In the genomic region with DNA sequence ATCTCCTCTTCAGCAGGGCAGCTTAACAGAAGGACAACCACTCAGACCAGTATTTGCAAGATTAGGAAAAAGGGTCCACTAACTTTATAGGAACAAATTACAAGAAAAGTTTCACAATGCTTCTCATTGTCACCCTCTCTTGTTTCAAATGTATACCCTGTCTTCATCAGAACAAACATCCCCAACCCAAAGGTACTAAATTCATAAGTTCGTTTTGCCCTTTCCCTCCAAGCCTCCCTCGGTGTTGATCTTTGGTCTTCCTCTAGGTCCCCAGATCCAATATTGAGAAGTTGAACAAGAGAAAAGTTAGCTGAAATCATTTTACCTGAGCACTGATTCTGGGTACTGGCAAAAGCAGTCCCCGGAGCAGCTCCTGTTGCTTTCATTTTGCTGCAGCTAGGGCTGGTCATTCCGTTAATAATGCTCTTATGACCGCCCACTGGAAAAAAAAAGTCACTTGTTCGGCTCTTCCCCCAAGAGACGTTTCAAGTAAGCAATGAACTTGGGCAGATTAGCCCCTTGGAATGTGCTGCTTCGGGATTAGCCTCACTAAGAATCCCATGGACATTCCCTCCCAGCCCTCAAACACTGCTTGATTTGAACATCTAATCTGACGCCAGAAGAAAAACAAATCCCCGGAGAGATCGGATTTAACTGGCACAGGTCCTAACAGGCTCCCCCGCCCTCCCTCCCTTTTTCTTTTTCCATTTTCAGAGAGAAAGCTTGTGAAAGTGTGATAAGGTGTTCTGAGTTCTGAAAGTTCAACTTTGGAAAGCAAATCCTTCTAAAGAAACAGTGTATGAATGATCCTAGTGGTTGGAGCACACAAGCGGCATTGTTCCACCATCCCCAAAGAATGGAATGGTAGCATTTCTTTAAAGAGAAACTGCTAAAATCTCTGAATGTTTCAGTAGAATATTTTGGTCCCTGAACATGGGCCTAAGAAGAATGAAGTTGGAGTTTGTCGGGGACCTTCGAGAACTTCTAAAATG, we compare ENCODE assay signal across 11 cellular contexts.
DNase-seq lines count a peak whose midpoint lies in the region; ATAC-seq and TF ChIP-seq lines count a peak whose summit lies in the region.
"Had no signal": no experiment of that assay in that cellular context is flagged by ENCODE, and none has a peak within 500 bp of the region (broad histone marks: within the 10 kb centered on the region; RNA-seq: fewer than 3 reads in every experiment).

No MANE protein-coding gene starts in this region.

- H3K4me3 ChIP-seq in left lung (peak overlapping the region in 1 of 2 donors; percentile 25), stomach (peak overlapping the region; percentile 37 to 51 (median 48)), GM23248 (no peak overlapping the region)

- no peaks in the 10 kb centered on the region for H3K79me2 ChIP-seq in GM23248 (ENCODE audit: insufficient read depth)

- no peaks in the 10 kb centered on the region for H3K27me3 ChIP-seq in left lung
- no peaks in the 10 kb centered on the region for H3K27me3 ChIP-seq in stomach
- H3K27me3 ChIP-seq in GM23248 (replicated peaks; ENCODE audit: insufficient read depth), result peaks cover 33% of the 10 kb centered on the region

- peak; percentile 85 for ATAC-seq in left lung
- no peak for ATAC-seq in GM21619 (IDR thresholded peaks at IDR 0.05; ENCODE audit: unreplicated experiment)

- H3K4me2 ChIP-seq in GM23248 (ENCODE audit: unreplicated experiment), result no peak overlapping the region

- TF ChIP-seq POLR2A in stomach (IDR thresholded peaks at IDR 0.05), result no peak

- H3K9ac ChIP-seq in GM23248, result no peak overlapping the region

- H3K9me3 ChIP-seq in left lung, result no peaks in the 10 kb centered on the region
- H3K9me3 ChIP-seq in stomach, result no peaks in the 10 kb centered on the region
- H3K9me3 ChIP-seq in GM23248 (ENCODE audit: low read depth), result no peaks in the 10 kb centered on the region

- H2AFZ ChIP-seq in GM23248, result no peak overlapping the region

- 15 to 28% (median 21%) methylated on average over 15 of the region's 15 CpGs for WGBS in stomach, 5 donors
- WGBS in GM23248 (ENCODE audit: low coverage in 1 of 2, low lambda C conversion rate in 2 of 2, missing lambda C conversion rate in 2 of 2), 2 experiments, result 62 to 63% methylated on average over 15 of the region's 15 CpGs

- no peaks in the 10 kb centered on the region for H3F3A ChIP-seq in GM23248 (ENCODE audit: insufficient read depth)

- in situ Hi-C loops in GM23248 (cut with MboI), result no loop called here

- DNase-seq in HT1080 (ENCODE audit: low read depth), result peak; percentile 62
- peak; percentile 30 to 45 for DNase-seq in dermis microvascular lymphatic vessel endothelial cell (ENCODE audit: low read depth in 2 of 2)
- no peak for DNase-seq in left lung
- DNase-seq in stomach, result peak; percentile 25
- no peak for DNase-seq in GM23248
- DNase-seq in stimulated activated CD4-positive, alpha-beta T cell treated with anti-CD3 and anti-CD28 coated beads, Interleukin-4, amount 100 ng/mL, for 24 hours, result no peak
- DNase-seq in NCI-H345 (lab: John Stamatoyannopoulos, UW), result no peak
- DNase-seq: activated effector memory CD4-positive, alpha-beta T cell treated with Interleukin-2 at 50 U/mL for 16 hours; NCI-H1694 treated with DMSO at 0.1 percent for 48 hours; stimulated activated CD4-positive, alpha-beta T cell treated with anti-CD3 and anti-CD28 coated beads, Interleukin-4, amount 100 ng/mL, for 4 hours had no signal

- H3K36me3 ChIP-seq in left lung (no peaks in the 10 kb centered on the region), stomach (no peaks in the 10 kb centered on the region), GM23248 (ENCODE audit: low read depth) (no peaks in the 10 kb centered on the region)

- TF ChIP-seq CTCF in left lung (IDR thresholded peaks at IDR 0.05) (no peak), stomach (IDR thresholded peaks at IDR 0.05) (no peak)

- H3K4me1 ChIP-seq in left lung (no peaks in the 10 kb centered on the region), stomach (peaks cover 0 to 12% (median 4%) of the 10 kb centered on the region in 4 donors), GM23248 (ENCODE audit: insufficient read depth) (no peaks in the 10 kb centered on the region)

- TF ChIP-seq EP300 in stomach (IDR thresholded peaks at IDR 0.05), result no peak

- intact Hi-C loops in left lung (cut with DNase I) (no loop called here), stomach (cut with DNase I; ENCODE audit: low total_unique reads) (no loop called here)

- no peaks in the 10 kb centered on the region for H3K9me2 ChIP-seq in GM23248 (ENCODE audit: insufficient read depth)

- no peaks in the 10 kb centered on the region for H4K20me1 ChIP-seq in GM23248 (ENCODE audit: insufficient read depth)

- H3K27ac ChIP-seq in left lung, result no peak overlapping the region
- H3K27ac ChIP-seq in stomach, result peak overlapping the region; percentile 46 to 73 (median 55)
- no peak overlapping the region for H3K27ac ChIP-seq in GM23248

Comparison
In these comparisons a context has a peak if more than half of its experiments do, and no peak if none do; other contexts are left out.
1. DNase-seq: peak in HT1080 (single experiment), dermis microvascular lymphatic vessel endothelial cell (2 of 2) and stomach (single experiment); none in left lung (0 of 2), GM23248 (single experiment), stimulated activated CD4-positive, alpha-beta T cell treated with anti-CD3 and anti-CD28 coated beads, Interleukin-4, amount 100 ng/mL, for 24 hours (single experiment) and NCI-H345 (single experiment).
2. H3K27ac ChIP-seq: peak in stomach (5 of 5); none in left lung (0 of 2) and GM23248 (single experiment).